In the genomic region with DNA sequence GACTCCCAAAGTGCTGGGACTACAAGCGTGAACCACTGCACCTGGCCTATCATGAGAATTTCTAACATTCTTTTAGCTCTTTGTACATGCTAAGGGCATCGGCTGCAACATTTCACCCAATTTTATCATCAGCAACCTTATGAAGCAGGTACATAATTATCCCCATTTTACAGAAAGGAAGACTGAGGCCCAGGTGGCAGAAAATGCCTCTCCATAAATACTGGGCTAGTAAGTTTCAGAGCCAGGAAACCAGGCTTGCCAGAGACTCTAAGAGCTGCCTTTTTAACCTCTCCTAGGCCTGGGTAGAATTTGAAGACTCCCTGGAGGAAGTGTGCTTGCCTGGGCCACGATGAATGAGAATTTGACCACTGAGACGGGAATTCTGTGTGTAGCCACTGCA, we compare ENCODE assay signal across 1 cellular context.
TF ChIP-seq lines count a peak whose summit lies in the region.

No MANE protein-coding gene starts in this region.

TF ChIP-seq in GM23338, 12 proteins besides CTCF, POLR2A, EP300 and RAD21 (continued from another document):
- TF ChIP-seq, protein P1, sequence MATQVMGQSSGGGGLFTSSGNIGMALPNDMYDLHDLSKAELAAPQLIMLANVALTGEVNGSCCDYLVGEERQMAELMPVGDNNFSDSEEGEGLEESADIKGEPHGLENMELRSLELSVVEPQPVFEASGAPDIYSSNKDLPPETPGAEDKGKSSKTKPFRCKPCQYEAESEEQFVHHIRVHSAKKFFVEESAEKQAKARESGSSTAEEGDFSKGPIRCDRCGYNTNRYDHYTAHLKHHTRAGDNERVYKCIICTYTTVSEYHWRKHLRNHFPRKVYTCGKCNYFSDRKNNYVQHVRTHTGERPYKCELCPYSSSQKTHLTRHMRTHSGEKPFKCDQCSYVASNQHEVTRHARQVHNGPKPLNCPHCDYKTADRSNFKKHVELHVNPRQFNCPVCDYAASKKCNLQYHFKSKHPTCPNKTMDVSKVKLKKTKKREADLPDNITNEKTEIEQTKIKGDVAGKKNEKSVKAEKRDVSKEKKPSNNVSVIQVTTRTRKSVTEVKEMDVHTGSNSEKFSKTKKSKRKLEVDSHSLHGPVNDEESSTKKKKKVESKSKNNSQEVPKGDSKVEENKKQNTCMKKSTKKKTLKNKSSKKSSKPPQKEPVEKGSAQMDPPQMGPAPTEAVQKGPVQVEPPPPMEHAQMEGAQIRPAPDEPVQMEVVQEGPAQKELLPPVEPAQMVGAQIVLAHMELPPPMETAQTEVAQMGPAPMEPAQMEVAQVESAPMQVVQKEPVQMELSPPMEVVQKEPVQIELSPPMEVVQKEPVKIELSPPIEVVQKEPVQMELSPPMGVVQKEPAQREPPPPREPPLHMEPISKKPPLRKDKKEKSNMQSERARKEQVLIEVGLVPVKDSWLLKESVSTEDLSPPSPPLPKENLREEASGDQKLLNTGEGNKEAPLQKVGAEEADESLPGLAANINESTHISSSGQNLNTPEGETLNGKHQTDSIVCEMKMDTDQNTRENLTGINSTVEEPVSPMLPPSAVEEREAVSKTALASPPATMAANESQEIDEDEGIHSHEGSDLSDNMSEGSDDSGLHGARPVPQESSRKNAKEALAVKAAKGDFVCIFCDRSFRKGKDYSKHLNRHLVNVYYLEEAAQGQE (IDR thresholded peaks at IDR 0.05; ENCODE audit: unreplicated experiment): no peak
- no peak for TF ChIP-seq CREB1 (CRISPR knock-in tag; IDR thresholded peaks at IDR 0.05; ENCODE audit: low read depth)
- TF ChIP-seq, protein P2, sequence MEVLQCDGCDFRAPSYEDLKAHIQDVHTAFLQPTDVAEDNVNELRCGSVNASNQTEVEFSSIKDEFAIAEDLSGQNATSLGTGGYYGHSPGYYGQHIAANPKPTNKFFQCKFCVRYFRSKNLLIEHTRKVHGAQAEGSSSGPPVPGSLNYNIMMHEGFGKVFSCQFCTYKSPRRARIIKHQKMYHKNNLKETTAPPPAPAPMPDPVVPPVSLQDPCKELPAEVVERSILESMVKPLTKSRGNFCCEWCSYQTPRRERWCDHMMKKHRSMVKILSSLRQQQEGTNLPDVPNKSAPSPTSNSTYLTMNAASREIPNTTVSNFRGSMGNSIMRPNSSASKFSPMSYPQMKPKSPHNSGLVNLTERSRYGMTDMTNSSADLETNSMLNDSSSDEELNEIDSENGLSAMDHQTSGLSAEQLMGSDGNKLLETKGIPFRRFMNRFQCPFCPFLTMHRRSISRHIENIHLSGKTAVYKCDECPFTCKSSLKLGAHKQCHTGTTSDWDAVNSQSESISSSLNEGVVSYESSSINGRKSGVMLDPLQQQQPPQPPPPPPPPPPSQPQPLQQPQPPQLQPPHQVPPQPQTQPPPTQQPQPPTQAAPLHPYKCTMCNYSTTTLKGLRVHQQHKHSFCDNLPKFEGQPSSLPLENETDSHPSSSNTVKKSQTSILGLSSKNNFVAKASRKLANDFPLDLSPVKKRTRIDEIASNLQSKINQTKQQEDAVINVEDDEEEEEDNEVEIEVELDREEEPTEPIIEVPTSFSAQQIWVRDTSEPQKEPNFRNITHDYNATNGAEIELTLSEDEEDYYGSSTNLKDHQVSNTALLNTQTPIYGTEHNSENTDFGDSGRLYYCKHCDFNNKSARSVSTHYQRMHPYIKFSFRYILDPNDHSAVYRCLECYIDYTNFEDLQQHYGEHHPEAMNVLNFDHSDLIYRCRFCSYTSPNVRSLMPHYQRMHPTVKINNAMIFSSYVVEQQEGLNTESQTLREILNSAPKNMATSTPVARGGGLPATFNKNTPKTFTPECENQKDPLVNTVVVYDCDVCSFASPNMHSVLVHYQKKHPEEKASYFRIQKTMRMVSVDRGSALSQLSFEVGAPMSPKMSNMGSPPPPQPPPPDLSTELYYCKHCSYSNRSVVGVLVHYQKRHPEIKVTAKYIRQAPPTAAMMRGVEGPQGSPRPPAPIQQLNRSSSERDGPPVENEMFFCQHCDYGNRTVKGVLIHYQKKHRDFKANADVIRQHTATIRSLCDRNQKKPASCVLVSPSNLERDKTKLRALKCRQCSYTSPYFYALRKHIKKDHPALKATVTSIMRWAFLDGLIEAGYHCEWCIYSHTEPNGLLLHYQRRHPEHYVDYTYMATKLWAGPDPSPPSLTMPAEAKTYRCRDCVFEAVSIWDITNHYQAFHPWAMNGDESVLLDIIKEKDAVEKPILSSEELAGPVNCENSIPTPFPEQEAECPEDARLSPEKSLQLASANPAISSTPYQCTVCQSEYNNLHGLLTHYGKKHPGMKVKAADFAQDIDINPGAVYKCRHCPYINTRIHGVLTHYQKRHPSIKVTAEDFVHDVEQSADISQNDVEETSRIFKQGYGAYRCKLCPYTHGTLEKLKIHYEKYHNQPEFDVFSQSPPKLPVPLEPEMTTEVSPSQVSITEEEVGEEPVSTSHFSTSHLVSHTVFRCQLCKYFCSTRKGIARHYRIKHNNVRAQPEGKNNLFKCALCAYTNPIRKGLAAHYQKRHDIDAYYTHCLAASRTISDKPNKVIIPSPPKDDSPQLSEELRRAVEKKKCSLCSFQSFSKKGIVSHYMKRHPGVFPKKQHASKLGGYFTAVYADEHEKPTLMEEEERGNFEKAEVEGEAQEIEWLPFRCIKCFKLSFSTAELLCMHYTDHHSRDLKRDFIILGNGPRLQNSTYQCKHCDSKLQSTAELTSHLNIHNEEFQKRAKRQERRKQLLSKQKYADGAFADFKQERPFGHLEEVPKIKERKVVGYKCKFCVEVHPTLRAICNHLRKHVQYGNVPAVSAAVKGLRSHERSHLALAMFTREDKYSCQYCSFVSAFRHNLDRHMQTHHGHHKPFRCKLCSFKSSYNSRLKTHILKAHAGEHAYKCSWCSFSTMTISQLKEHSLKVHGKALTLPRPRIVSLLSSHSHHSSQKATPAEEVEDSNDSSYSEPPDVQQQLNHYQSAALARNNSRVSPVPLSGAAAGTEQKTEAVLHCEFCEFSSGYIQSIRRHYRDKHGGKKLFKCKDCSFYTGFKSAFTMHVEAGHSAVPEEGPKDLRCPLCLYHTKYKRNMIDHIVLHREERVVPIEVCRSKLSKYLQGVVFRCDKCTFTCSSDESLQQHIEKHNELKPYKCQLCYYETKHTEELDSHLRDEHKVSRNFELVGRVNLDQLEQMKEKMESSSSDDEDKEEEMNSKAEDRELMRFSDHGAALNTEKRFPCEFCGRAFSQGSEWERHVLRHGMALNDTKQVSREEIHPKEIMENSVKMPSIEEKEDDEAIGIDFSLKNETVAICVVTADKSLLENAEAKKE (CRISPR knock-in tag; IDR thresholded peaks at IDR 0.05): no peak
- no peak for TF ChIP-seq ZNF331 (CRISPR knock-in tag; IDR thresholded peaks at IDR 0.05; ENCODE audit: low read depth)
